ENCODE assay signal across 8 cellular contexts in the genomic region with DNA sequence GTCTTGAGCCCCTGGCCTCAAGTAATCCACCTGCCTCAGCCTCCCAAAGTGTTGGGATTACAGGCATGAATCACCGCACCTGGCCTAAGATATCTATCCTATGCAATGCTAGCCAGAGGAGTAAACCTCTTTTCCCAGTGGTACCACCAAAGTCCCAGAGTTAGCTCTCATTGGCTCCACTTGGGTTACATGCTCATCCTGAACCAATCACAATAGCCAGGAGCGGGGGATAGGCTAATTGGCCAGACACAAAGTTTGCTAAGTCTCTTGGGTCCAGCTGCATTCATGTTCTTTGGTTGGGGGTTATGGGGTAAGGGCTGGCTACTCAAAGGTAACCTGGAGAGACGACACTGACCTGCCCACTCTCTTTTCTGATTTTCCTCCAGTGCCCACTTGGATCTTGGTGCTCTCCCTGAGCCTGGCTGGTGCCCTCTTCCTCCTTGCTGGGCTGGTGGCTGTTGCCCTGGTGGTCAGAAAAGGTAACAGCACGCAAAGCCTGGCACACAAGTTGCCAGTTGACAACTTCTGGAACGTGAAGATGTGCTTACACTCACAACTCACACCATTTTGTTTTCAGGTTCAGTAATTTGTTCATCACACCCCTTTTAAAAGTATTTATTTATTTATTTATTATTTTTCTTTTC. TPM values are rescaled to one million over a fixed set of nuclear protein-coding genes. Genes with fewer than 3 reads are reported as not detected.
A peak's percentile ranks its signal among the peaks of the same experiment; 100 is the strongest.
DNase-seq lines count a peak whose midpoint lies in the region; ATAC-seq, FAIRE-seq and TF ChIP-seq lines count a peak whose summit lies in the region.

No MANE protein-coding gene starts in this region.

- TF ChIP-seq CTCF in foreskin fibroblast (IDR thresholded peaks at IDR 0.05; ENCODE audit: low read depth, low read length): peak; percentile 37

- FAIRE-seq in frontal cortex (lab: Jason Lieb, UNC): no peak

- no peak overlapping the region for H3K4me3 ChIP-seq in foreskin fibroblast (ENCODE audit: low read depth in 1 of 2, low read length in 2 of 2)

- ATAC-seq in GM21786 (IDR thresholded peaks at IDR 0.05; ENCODE audit: unreplicated experiment): no peak

- CTCF ChIA-PET in HEK293T (lab: Yijun Ruan, JAX): interaction anchor here (6.4 kb wide), 1 partner anchor 9 kb away, joined by 48 read pairs; no protein-coding TSS in a partner anchor

- POLR2A ChIA-PET in HEK293T (lab: Yijun Ruan, JAX): interaction anchor here (1.4 kb wide), 1 partner anchor 20 kb away, joined by 6 read pairs; a partner anchor contains a TSS

- peak; percentile 29 for DNase-seq in stimulated activated CD4-positive, alpha-beta T cell treated with anti-CD3 and anti-CD28 coated beads, Interleukin-1b, Interleukin-23, amount 100 ng/mL, for 48 hours
- no peak for DNase-seq in stimulated activated CD4-positive, alpha-beta T cell treated with anti-CD3 and anti-CD28 coated beads, Interleukin-4, amount 100 ng/mL, for 4 hours
- DNase-seq in RPMI7951 (ENCODE audit: low read depth) (peak; percentile 37), foreskin fibroblast (no peak), amygdala (lab: John Stamatoyannopoulos, UW) (no peak), HEK293T (ENCODE audit: extremely low spot score) (no peak), frontal cortex (ENCODE audit: low spot score in 2 of 2) (no peak)

TF ChIP-seq in HEK293T, 16 proteins besides CTCF, POLR2A, EP300 and RAD21:
- TF ChIP-seq LEF1 (IDR thresholded peaks at IDR 0.05; ENCODE audit: borderline replicate concordance) (no peak), SUZ12 (IDR thresholded peaks at IDR 0.05) (no peak), ZNF384 (IDR thresholded peaks at IDR 0.05) (no peak), CTBP1 (IDR thresholded peaks at IDR 0.05; ENCODE audit: borderline replicate concordance) (no peak), HDGF (IDR thresholded peaks at IDR 0.05; ENCODE audit: borderline replicate concordance) (no peak), NFRKB (IDR thresholded peaks at IDR 0.05) (no peak), FOXM1 (IDR thresholded peaks at IDR 0.05; ENCODE audit: borderline replicate concordance) (no peak), FOXA1 (IDR thresholded peaks at IDR 0.05) (no peak), L3MBTL2 (conservative IDR thresholded peaks at IDR 0.05) (no peak), TARDBP (IDR thresholded peaks at IDR 0.05) (no peak), SP1 (IDR thresholded peaks at IDR 0.05) (no peak), FOXK2 (IDR thresholded peaks at IDR 0.05) (no peak), ARNT (IDR thresholded peaks at IDR 0.05) (no peak)
- TF ChIP-seq, protein P1, sequence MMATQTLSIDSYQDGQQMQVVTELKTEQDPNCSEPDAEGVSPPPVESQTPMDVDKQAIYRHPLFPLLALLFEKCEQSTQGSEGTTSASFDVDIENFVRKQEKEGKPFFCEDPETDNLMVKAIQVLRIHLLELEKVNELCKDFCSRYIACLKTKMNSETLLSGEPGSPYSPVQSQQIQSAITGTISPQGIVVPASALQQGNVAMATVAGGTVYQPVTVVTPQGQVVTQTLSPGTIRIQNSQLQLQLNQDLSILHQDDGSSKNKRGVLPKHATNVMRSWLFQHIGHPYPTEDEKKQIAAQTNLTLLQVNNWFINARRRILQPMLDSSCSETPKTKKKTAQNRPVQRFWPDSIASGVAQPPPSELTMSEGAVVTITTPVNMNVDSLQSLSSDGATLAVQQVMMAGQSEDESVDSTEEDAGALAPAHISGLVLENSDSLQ (IDR thresholded peaks at IDR 0.05): no peak

RNA-seq across cellular contexts. Expression of a gene that starts 7.8 kb away (rescaled TPM):
- total RNA-seq in RPMI7951 (2014; rRNA removed; shearing (Covaris generic)): 0.36 TPM in 1 of 2 replicates, not detected in the other
- 0.82 TPM for total RNA-seq in frontal cortex

RNA-seq across cellular contexts. Expression of a gene that starts 15.4 kb away (rescaled TPM):
- total RNA-seq in RPMI7951 (2014; rRNA removed; shearing (Covaris generic)): 22.2 and 23.9 TPM in 2 replicates
- 18.8 TPM for total RNA-seq in frontal cortex

RNA-seq across cellular contexts. Expression of a gene that starts 20.0 kb away (rescaled TPM):
- total RNA-seq in RPMI7951 (2014; rRNA removed; shearing (Covaris generic)): 39.8 and 77.3 TPM in 2 replicates
- 11.8 TPM for total RNA-seq in frontal cortex

Comparison
In these comparisons a context has a peak if more than half of its experiments do, and no peak if none do; other contexts are left out.
1. DNase-seq: peak in stimulated activated CD4-positive, alpha-beta T cell treated with anti-CD3 and anti-CD28 coated beads, Interleukin-1b, Interleukin-23, amount 100 ng/mL, for 48 hours (single experiment) and RPMI7951 (single experiment); none in stimulated activated CD4-positive, alpha-beta T cell treated with anti-CD3 and anti-CD28 coated beads, Interleukin-4, amount 100 ng/mL, for 4 hours (0 of 2), foreskin fibroblast (0 of 2), amygdala (0 of 56), HEK293T (single experiment) and frontal cortex (0 of 2).